16 cellular contexts compared by ENCODE assay signal in the genomic region with DNA sequence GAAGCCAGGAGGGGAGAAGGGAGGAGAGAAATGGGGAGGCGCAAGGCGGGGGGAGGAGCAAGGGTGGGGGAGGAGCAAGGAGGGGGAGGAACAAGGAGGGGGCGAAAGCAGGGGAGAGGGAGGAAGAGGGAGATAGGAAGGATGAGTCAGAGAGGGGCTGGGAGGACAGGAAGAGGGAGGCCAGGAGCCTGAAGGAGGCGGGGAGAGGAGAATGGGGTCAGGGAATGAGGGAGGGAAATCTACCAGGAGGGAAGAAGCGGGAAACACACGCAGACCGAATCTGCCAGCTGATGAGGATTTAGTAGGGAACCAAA. TPM values are rescaled to one million over a fixed set of nuclear protein-coding genes. Genes with fewer than 3 reads are reported as not detected.
A peak's percentile ranks its signal among the peaks of the same experiment; 100 is the strongest.
DNase-seq lines count a peak whose midpoint lies in the region; TF ChIP-seq lines count a peak whose summit lies in the region.
"Had no signal": no experiment of that assay in that cellular context is flagged by ENCODE, and none has a peak within 500 bp of the region (broad histone marks: within the 10 kb centered on the region; RNA-seq: fewer than 3 reads in every experiment).

No MANE protein-coding gene starts in this region.

- H2BK5ac ChIP-seq in neuronal stem cell (ENCODE audit: low read length), result no peak overlapping the region

- H3K36me3 ChIP-seq in HUES6 (ENCODE audit: control insufficient read depth, insufficient read depth, low read length) (no peaks in the 10 kb centered on the region), neural cell (ENCODE audit: insufficient read depth, low read length) (no peaks in the 10 kb centered on the region), Caco-2 (ENCODE audit: control insufficient read depth, insufficient read depth, low read length) (no peaks in the 10 kb centered on the region), neuronal stem cell (replicated peaks in 1 of 2; ENCODE audit: control insufficient read depth in 2 of 2, insufficient read depth in 2 of 2, low read length in 2 of 2) (peaks cover 0 to 10% of the 10 kb centered on the region in 2 donors)
- H3K36me3 ChIP-seq: gastrocnemius medialis had no signal

- no peak overlapping the region for H3K4me2 ChIP-seq in neural cell (ENCODE audit: low read length)
- H3K4me2 ChIP-seq in neuronal stem cell (ENCODE audit: insufficient read depth, low read length, poor library complexity, severe bottlenecking), result no peak overlapping the region

- H3K9me3 ChIP-seq in HUES6 (ENCODE audit: control insufficient read depth, insufficient read depth, low read depth, low read length) (no peaks in the 10 kb centered on the region), neural cell (ENCODE audit: low read length) (no peaks in the 10 kb centered on the region), Caco-2 (peaks cover 7% of the 10 kb centered on the region; the same call in 1 of the 2 replicates), neuronal stem cell (replicated peaks in 1 of 2; ENCODE audit: control insufficient read depth in 2 of 2, insufficient read depth in 1 of 2, low read depth in 1 of 2, low read length in 2 of 2) (peaks cover 2 to 12% of the 10 kb centered on the region in 2 donors)
- H3K9me3 ChIP-seq: gastrocnemius medialis had no signal

- no TSS peak for BruUV-seq in Caco-2 (replicated peaks; lab: Mats Ljungman, UMichigan)

- no peak overlapping the region for H3K27ac Mint-ChIP-seq in chondrocyte (ENCODE audit: unreplicated experiment)
- H3K27ac Mint-ChIP-seq in Caco-2 (ENCODE audit: unreplicated experiment), result no peak overlapping the region
- H3K27ac Mint-ChIP-seq: activated CD4-positive, alpha-beta memory T cell treated with anti-CD3 and anti-CD28 coated beads, Interleukin-2, amount 10 ng/mL, durations not matched to agents 7 days and 5 days; progenitor cell of endocrine pancreas had no signal

- peaks cover 45% of the 10 kb centered on the region for H3K4me1 ChIP-seq in HUES6 (ENCODE audit: control insufficient read depth, insufficient read depth, low read length)
- no peaks in the 10 kb centered on the region for H3K4me1 ChIP-seq in Caco-2
- H3K4me1 ChIP-seq in neuronal stem cell (ENCODE audit: control insufficient read depth in 2 of 2, insufficient read depth in 1 of 2, low read depth in 1 of 2, low read length in 2 of 2), result peaks cover 2 to 23% of the 10 kb centered on the region in 2 donors

- H2AK5ac ChIP-seq in neuronal stem cell (ENCODE audit: low read depth, low read length), result no peak overlapping the region

- H3K4me3 Mint-ChIP-seq in chondrocyte (ENCODE audit: unreplicated experiment) (no peak overlapping the region), Caco-2 (ENCODE audit: unreplicated experiment) (no peak overlapping the region)
- H3K4me3 Mint-ChIP-seq: activated CD4-positive, alpha-beta memory T cell treated with anti-CD3 and anti-CD28 coated beads, Interleukin-2, amount 10 ng/mL, durations not matched to agents 7 days and 5 days had no signal

- H2AFZ ChIP-seq in neural cell (ENCODE audit: low read depth, low read length) (no peak overlapping the region), neuronal stem cell (ENCODE audit: low read length) (no peak overlapping the region)

- no peaks in the 10 kb centered on the region for H3F3A ChIP-seq in neural cell (ENCODE audit: insufficient read depth, low read length, poor library complexity, severe bottlenecking)

- intact Hi-C loops in Caco-2 (cut with micrococcal nuclease; ENCODE audit: unreplicated experiment), result no loop called here

- no peak overlapping the region for H3K27ac ChIP-seq in HUES6 (ENCODE audit: low read depth, low read length)
- no peak overlapping the region for H3K27ac ChIP-seq in neural cell (ENCODE audit: low read length)
- H3K27ac ChIP-seq in neuronal stem cell (replicated peaks; ENCODE audit: low read length), result no peak overlapping the region
- H3K27ac ChIP-seq: gastrocnemius medialis had no signal

- H3K79me2 ChIP-seq in neural cell (replicated peaks; ENCODE audit: insufficient read depth, low read length), result no peaks in the 10 kb centered on the region

- no peaks in the 10 kb centered on the region for H3K9me2 ChIP-seq in neural cell (ENCODE audit: insufficient read depth, low read length)

- DNase-seq in NCI-H748 (lab: John Stamatoyannopoulos, UW; ENCODE audit: unreplicated experiment) (peak; percentile 63), NCI-H748 treated with DMSO at 0.1 percent for 48 hours (lab: John Stamatoyannopoulos, UW) (no peak), chondrocyte (ENCODE audit: low spot score) (peak; percentile 21), Caco-2 (no peak), neuronal stem cell (ENCODE audit: low spot score) (no peak), NCI-H1092 treated with DMSO at 0.1 percent for 48 hours (lab: John Stamatoyannopoulos, UW) (no peak)
- DNase-seq: activated CD4-positive, alpha-beta memory T cell treated with anti-CD3 and anti-CD28 coated beads, Interleukin-2, amount 10 ng/mL, durations not matched to agents 7 days and 5 days; effector CD4-positive, alpha-beta T cell; gastrocnemius medialis; left cardiac atrium; NCI-H1105 treated with DMSO at 0.1 percent for 48 hours; NCI-H69; SHP77 had no signal

- no peak overlapping the region for H3K18ac ChIP-seq in neuronal stem cell (ENCODE audit: low read length)

- no peak overlapping the region for H3K23ac ChIP-seq in neuronal stem cell (ENCODE audit: low read depth, low read length, poor library complexity)

- no peak overlapping the region for H2BK15ac ChIP-seq in neuronal stem cell (ENCODE audit: low read length)

- H3K4me3 ChIP-seq in HUES6 (ENCODE audit: low read depth, low read length) (peak overlapping the region; percentile 60), neural cell (ENCODE audit: low read length) (no peak overlapping the region), Caco-2 (ENCODE audit: low read depth, low read length) (no peak overlapping the region), neuronal stem cell (ENCODE audit: low read length in 2 of 2) (no peak overlapping the region)
- H3K4me3 ChIP-seq: gastrocnemius medialis had no signal

- no CpG with 5 or more reads among the region's 7 CpGs for WGBS in neuronal stem cell (ENCODE audit: extremely low coverage in 2 of 2, insufficient read length in 2 of 2, insufficient replicate concordance in 1 of 2), 2 donors

- H3K4me1 Mint-ChIP-seq in chondrocyte (ENCODE audit: low read depth) (peaks cover 6% of the 10 kb centered on the region), Caco-2 (ENCODE audit: low read depth, unreplicated experiment) (no peaks in the 10 kb centered on the region)

- H4K8ac ChIP-seq in neuronal stem cell (ENCODE audit: low read depth, low read length), result no peak overlapping the region

- no peak overlapping the region for H3K14ac ChIP-seq in neuronal stem cell (ENCODE audit: low read length)

- H3K9me3 Mint-ChIP-seq in chondrocyte (ENCODE audit: low read depth) (no peaks in the 10 kb centered on the region), Caco-2 (ENCODE audit: unreplicated experiment) (no peaks in the 10 kb centered on the region)
- H3K9me3 Mint-ChIP-seq: activated CD4-positive, alpha-beta memory T cell treated with anti-CD3 and anti-CD28 coated beads, Interleukin-2, amount 10 ng/mL, durations not matched to agents 7 days and 5 days had no signal

- no peaks in the 10 kb centered on the region for H3K36me3 Mint-ChIP-seq in chondrocyte (ENCODE audit: low read depth)
- no peaks in the 10 kb centered on the region for H3K36me3 Mint-ChIP-seq in Caco-2 (ENCODE audit: insufficient read depth, unreplicated experiment)

- no peak overlapping the region for H2BK12ac ChIP-seq in neuronal stem cell (ENCODE audit: low read length)

- CTCF ChIA-PET in Caco-2 (lab: Charles Lee), result no interaction called here

- no peak overlapping the region for H3K4ac ChIP-seq in neuronal stem cell (ENCODE audit: low read length)

- no peaks in the 10 kb centered on the region for H4K20me1 ChIP-seq in neural cell (ENCODE audit: insufficient read depth)

- POLR2A ChIA-PET in Caco-2 (lab: Charles Lee), result no interaction called here

- no peak overlapping the region for H3K9ac ChIP-seq in HUES6 (ENCODE audit: low read length)
- no peak overlapping the region for H3K9ac ChIP-seq in neural cell (ENCODE audit: low read length)
- H3K9ac ChIP-seq in neuronal stem cell (ENCODE audit: low read depth, low read length, poor library complexity), result no peak overlapping the region

- peaks cover 100% of the 10 kb centered on the region for H3K27me3 ChIP-seq in HUES6 (ENCODE audit: control insufficient read depth, insufficient read depth, low read length)
- H3K27me3 ChIP-seq in neural cell (ENCODE audit: insufficient read depth, low read depth, low read length), result peaks cover 100% of the 10 kb centered on the region
- no peaks in the 10 kb centered on the region for H3K27me3 ChIP-seq in Caco-2 (replicated peaks; ENCODE audit: control insufficient read depth, insufficient read depth, low read length)
- peaks cover 91 to 99% (median 94%) of the 10 kb centered on the region in 3 experiments for H3K27me3 ChIP-seq in neuronal stem cell (ENCODE audit: control insufficient read depth in 3 of 3, insufficient read depth in 3 of 3, low read depth in 1 of 3, low read length in 3 of 3)

- H4K91ac ChIP-seq in neuronal stem cell (ENCODE audit: low read depth, low read length, poor library complexity), result no peak overlapping the region

- TF ChIP-seq CTCF in chondrocyte (IDR thresholded peaks at IDR 0.05), result no peak
- no peak for TF ChIP-seq CTCF in neural cell (IDR thresholded peaks at IDR 0.05; ENCODE audit: poor library complexity, severe bottlenecking)
- TF ChIP-seq CTCF in Caco-2 (IDR thresholded peaks at IDR 0.05; ENCODE audit: insufficient read depth in 1 of 2, low read depth in 1 of 2, low read length in 1 of 2, severe bottlenecking in 1 of 2, unreplicated experiment in 1 of 2), result no peak

- no peak for TF ChIP-seq EP300 in neural cell (conservative IDR thresholded peaks at IDR 0.05; ENCODE audit: poor library complexity, severe bottlenecking)

- H3K79me1 ChIP-seq in neuronal stem cell (ENCODE audit: low read depth, low read length), result peaks cover 2% of the 10 kb centered on the region

- H2BK120ac ChIP-seq in neuronal stem cell (ENCODE audit: low read depth, low read length), result no peak overlapping the region

- peaks cover 45% of the 10 kb centered on the region for H3K27me3 Mint-ChIP-seq in chondrocyte (ENCODE audit: low read depth)
- no peaks in the 10 kb centered on the region for H3K27me3 Mint-ChIP-seq in Caco-2 (ENCODE audit: insufficient read depth, unreplicated experiment)

- no peak for TF ChIP-seq RAD21 in neural cell (conservative IDR thresholded peaks at IDR 0.05)

TF ChIP-seq in neural cell, 6 proteins besides CTCF, POLR2A, EP300 and RAD21:
- TF ChIP-seq EZH2 (IDR thresholded peaks at IDR 0.05; ENCODE audit: borderline replicate concordance, insufficient read depth, low read length, poor library complexity, severe bottlenecking), result peak; percentile 19
- no peak for TF ChIP-seq SMC3 (conservative IDR thresholded peaks at IDR 0.05; ENCODE audit: poor library complexity)

RNA-seq across cellular contexts. Expression of gene IRX4, which starts 1.5 kb away (rescaled TPM):
- total RNA-seq in chondrocyte, result not detected in 3 replicates
- not detected in 2 replicates for polyA plus RNA-seq in neural cell
- polyA minus RNA-seq in neural cell, result not detected in 2 replicates
- total RNA-seq in Caco-2 (2022), result 0.14 TPM in 1 of 2 replicates, not detected in the other
- polyA plus RNA-seq in neuronal stem cell (2013, experiment 1 of 2), result not detected
- polyA plus RNA-seq in neuronal stem cell (2013, experiment 2 of 2), result 0.01 TPM
- total RNA-seq: activated CD4-positive, alpha-beta memory T cell treated with anti-CD3 and anti-CD28 coated beads, Interleukin-2, amount 10 ng/mL, durations not matched to agents 7 days and 5 days had no signal

Comparison
In these comparisons a context has a peak if more than half of its experiments do, and no peak if none do; other contexts are left out.
1. DNase-seq: peak in NCI-H748 (single experiment) and chondrocyte (single experiment); none in NCI-H748 treated with DMSO at 0.1 percent for 48 hours (single experiment), Caco-2 (0 of 2), neuronal stem cell (single experiment) and NCI-H1092 treated with DMSO at 0.1 percent for 48 hours (single experiment).